ENCODE assay signal across 1 cellular context in the genomic region with DNA sequence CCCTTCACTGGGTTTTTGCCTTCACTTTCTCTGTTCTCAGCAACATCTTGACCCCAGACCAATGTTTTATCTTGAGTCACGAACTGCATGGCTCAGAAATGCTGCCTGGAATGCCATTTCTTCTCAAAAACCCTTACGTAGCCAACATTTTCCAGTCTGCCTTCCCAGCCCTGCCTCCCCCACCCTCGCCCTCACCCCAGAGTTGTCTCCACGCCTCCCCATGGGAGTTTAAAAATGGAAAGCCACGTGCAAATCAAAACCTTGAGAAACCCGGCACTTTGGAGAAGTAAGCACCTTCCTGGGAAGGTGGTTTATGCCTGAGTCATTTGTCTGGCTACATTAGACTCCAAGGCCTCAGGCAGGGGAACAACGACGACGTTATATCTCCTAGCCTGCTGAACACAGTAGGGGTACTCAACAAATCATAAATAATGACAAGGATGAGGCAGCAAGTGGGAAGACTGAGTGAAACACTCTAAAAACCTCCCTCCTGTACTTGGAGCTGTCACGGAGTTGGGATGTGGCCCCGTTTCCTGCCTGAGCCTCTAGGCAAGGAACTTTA.
TF ChIP-seq lines count a peak whose summit lies in the region.

No MANE protein-coding gene starts in this region.

TF ChIP-seq in GM23338, 12 proteins besides CTCF, POLR2A, EP300 and RAD21 (continued from another document):
- TF ChIP-seq, protein P1, sequence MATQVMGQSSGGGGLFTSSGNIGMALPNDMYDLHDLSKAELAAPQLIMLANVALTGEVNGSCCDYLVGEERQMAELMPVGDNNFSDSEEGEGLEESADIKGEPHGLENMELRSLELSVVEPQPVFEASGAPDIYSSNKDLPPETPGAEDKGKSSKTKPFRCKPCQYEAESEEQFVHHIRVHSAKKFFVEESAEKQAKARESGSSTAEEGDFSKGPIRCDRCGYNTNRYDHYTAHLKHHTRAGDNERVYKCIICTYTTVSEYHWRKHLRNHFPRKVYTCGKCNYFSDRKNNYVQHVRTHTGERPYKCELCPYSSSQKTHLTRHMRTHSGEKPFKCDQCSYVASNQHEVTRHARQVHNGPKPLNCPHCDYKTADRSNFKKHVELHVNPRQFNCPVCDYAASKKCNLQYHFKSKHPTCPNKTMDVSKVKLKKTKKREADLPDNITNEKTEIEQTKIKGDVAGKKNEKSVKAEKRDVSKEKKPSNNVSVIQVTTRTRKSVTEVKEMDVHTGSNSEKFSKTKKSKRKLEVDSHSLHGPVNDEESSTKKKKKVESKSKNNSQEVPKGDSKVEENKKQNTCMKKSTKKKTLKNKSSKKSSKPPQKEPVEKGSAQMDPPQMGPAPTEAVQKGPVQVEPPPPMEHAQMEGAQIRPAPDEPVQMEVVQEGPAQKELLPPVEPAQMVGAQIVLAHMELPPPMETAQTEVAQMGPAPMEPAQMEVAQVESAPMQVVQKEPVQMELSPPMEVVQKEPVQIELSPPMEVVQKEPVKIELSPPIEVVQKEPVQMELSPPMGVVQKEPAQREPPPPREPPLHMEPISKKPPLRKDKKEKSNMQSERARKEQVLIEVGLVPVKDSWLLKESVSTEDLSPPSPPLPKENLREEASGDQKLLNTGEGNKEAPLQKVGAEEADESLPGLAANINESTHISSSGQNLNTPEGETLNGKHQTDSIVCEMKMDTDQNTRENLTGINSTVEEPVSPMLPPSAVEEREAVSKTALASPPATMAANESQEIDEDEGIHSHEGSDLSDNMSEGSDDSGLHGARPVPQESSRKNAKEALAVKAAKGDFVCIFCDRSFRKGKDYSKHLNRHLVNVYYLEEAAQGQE (IDR thresholded peaks at IDR 0.05; ENCODE audit: unreplicated experiment), result no peak
- TF ChIP-seq CREB1 (CRISPR knock-in tag; IDR thresholded peaks at IDR 0.05; ENCODE audit: low read depth) (no peak), ZNF114 (CRISPR knock-in tag; IDR thresholded peaks at IDR 0.05) (no peak), EZH2phosphoT487 (IDR thresholded peaks at IDR 0.05; ENCODE audit: unreplicated experiment) (no peak)
- TF ChIP-seq, protein P2, sequence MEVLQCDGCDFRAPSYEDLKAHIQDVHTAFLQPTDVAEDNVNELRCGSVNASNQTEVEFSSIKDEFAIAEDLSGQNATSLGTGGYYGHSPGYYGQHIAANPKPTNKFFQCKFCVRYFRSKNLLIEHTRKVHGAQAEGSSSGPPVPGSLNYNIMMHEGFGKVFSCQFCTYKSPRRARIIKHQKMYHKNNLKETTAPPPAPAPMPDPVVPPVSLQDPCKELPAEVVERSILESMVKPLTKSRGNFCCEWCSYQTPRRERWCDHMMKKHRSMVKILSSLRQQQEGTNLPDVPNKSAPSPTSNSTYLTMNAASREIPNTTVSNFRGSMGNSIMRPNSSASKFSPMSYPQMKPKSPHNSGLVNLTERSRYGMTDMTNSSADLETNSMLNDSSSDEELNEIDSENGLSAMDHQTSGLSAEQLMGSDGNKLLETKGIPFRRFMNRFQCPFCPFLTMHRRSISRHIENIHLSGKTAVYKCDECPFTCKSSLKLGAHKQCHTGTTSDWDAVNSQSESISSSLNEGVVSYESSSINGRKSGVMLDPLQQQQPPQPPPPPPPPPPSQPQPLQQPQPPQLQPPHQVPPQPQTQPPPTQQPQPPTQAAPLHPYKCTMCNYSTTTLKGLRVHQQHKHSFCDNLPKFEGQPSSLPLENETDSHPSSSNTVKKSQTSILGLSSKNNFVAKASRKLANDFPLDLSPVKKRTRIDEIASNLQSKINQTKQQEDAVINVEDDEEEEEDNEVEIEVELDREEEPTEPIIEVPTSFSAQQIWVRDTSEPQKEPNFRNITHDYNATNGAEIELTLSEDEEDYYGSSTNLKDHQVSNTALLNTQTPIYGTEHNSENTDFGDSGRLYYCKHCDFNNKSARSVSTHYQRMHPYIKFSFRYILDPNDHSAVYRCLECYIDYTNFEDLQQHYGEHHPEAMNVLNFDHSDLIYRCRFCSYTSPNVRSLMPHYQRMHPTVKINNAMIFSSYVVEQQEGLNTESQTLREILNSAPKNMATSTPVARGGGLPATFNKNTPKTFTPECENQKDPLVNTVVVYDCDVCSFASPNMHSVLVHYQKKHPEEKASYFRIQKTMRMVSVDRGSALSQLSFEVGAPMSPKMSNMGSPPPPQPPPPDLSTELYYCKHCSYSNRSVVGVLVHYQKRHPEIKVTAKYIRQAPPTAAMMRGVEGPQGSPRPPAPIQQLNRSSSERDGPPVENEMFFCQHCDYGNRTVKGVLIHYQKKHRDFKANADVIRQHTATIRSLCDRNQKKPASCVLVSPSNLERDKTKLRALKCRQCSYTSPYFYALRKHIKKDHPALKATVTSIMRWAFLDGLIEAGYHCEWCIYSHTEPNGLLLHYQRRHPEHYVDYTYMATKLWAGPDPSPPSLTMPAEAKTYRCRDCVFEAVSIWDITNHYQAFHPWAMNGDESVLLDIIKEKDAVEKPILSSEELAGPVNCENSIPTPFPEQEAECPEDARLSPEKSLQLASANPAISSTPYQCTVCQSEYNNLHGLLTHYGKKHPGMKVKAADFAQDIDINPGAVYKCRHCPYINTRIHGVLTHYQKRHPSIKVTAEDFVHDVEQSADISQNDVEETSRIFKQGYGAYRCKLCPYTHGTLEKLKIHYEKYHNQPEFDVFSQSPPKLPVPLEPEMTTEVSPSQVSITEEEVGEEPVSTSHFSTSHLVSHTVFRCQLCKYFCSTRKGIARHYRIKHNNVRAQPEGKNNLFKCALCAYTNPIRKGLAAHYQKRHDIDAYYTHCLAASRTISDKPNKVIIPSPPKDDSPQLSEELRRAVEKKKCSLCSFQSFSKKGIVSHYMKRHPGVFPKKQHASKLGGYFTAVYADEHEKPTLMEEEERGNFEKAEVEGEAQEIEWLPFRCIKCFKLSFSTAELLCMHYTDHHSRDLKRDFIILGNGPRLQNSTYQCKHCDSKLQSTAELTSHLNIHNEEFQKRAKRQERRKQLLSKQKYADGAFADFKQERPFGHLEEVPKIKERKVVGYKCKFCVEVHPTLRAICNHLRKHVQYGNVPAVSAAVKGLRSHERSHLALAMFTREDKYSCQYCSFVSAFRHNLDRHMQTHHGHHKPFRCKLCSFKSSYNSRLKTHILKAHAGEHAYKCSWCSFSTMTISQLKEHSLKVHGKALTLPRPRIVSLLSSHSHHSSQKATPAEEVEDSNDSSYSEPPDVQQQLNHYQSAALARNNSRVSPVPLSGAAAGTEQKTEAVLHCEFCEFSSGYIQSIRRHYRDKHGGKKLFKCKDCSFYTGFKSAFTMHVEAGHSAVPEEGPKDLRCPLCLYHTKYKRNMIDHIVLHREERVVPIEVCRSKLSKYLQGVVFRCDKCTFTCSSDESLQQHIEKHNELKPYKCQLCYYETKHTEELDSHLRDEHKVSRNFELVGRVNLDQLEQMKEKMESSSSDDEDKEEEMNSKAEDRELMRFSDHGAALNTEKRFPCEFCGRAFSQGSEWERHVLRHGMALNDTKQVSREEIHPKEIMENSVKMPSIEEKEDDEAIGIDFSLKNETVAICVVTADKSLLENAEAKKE (CRISPR knock-in tag; IDR thresholded peaks at IDR 0.05), result no peak
